Comparison of ENCODE assay signal across 9 cellular contexts in genomic region chr3:72102057-72102711, GRCh38.
DNase-seq lines count a peak whose midpoint lies in the region; ATAC-seq and TF ChIP-seq lines count a peak whose summit lies in the region.
"Had no signal": no experiment of that assay in that cellular context is flagged by ENCODE, and none has a peak within 500 bp of the region (broad histone marks: within the 10 kb centered on the region; RNA-seq: fewer than 3 reads in every experiment).

No MANE protein-coding gene starts in this region.

- H3K27ac Mint-ChIP-seq in glutamatergic neuron (ENCODE audit: unreplicated experiment), result peak overlapping the region; percentile 30

- H3K4me3 Mint-ChIP-seq in glutamatergic neuron (ENCODE audit: unreplicated experiment), result no peak overlapping the region

- DNase-seq in glutamatergic neuron, result no peak
- no peak for DNase-seq in activated CD4-positive, CD25-positive, alpha-beta regulatory T cell treated with anti-CD3 and anti-CD28 coated beads, Interleukin-2, amount 50 U/mL, for 72 hours
- DNase-seq in stimulated activated CD4-positive, alpha-beta T cell treated with anti-CD3 and anti-CD28 coated beads, Interleukin-4, amount 100 ng/mL, for 1 hour, result no peak
- no peak for DNase-seq in DMS153 (lab: John Stamatoyannopoulos, UW)
- DNase-seq in DMS79 treated with DMSO at 0.1 percent for 48 hours (lab: John Stamatoyannopoulos, UW), result no peak

- ATAC-seq in GM18498 (IDR thresholded peaks at IDR 0.05; ENCODE audit: unreplicated experiment), result peak; percentile 69
- ATAC-seq in GM21528 (IDR thresholded peaks at IDR 0.05; ENCODE audit: low FRiP score, unreplicated experiment), result peak; percentile 53
- ATAC-seq in HG03565 (IDR thresholded peaks at IDR 0.05; ENCODE audit: unreplicated experiment), result peak; percentile 57
- ATAC-seq: activated T-helper 17 cell treated with anti-CD3 and anti-CD28 coated beads, Interleukin-2, amount 50 U/mL, for 72 hours had no signal

- peaks cover 6% of the 10 kb centered on the region for H3K27me3 Mint-ChIP-seq in glutamatergic neuron (ENCODE audit: unreplicated experiment)
- H3K27me3 Mint-ChIP-seq: activated T-helper 17 cell treated with anti-CD3 and anti-CD28 coated beads, Interleukin-2, amount 50 U/mL, for 72 hours had no signal

- no peaks in the 10 kb centered on the region for H3K36me3 Mint-ChIP-seq in glutamatergic neuron (ENCODE audit: unreplicated experiment)

- TF ChIP-seq CTCF in glutamatergic neuron (IDR thresholded peaks at IDR 0.05; ENCODE audit: partially characterized antibody, unreplicated experiment), result no peak

- peaks cover 9% of the 10 kb centered on the region for H3K4me1 Mint-ChIP-seq in glutamatergic neuron (ENCODE audit: low read depth, unreplicated experiment)

- H3K9me3 Mint-ChIP-seq in glutamatergic neuron (ENCODE audit: unreplicated experiment), result no peaks in the 10 kb centered on the region
- H3K9me3 Mint-ChIP-seq: activated T-helper 17 cell treated with anti-CD3 and anti-CD28 coated beads, Interleukin-2, amount 50 U/mL, for 72 hours had no signal
